In genomic region chr20:17590245-17590644, GRCh38 we compare ENCODE assay signal across 15 cellular contexts. TPM values are rescaled to one million over a fixed set of nuclear protein-coding genes. Genes with fewer than 3 reads are reported as not detected.
A peak's percentile ranks its signal among the peaks of the same experiment; 100 is the strongest.
DNase-seq lines count a peak whose midpoint lies in the region; ATAC-seq and TF ChIP-seq lines count a peak whose summit lies in the region.
"Had no signal": no experiment of that assay in that cellular context is flagged by ENCODE, and none has a peak within 500 bp of the region (broad histone marks: within the 10 kb centered on the region; RNA-seq: fewer than 3 reads in every experiment).

No MANE protein-coding gene starts in this region.

- H3K9me3 ChIP-seq in esophagus muscularis mucosa: no peaks in the 10 kb centered on the region
- no peaks in the 10 kb centered on the region for H3K9me3 ChIP-seq in osteoblast (ENCODE audit: low read depth, low read length)
- no peaks in the 10 kb centered on the region for H3K9me3 ChIP-seq in vagina

- H3K9me3 Mint-ChIP-seq in activated CD8-positive, alpha-beta memory T cell treated with anti-CD3 and anti-CD28 coated beads, Interleukin-2, amount 10 ng/mL, durations not matched to agents 7 days and 5 days (ENCODE audit: low read depth): no peaks in the 10 kb centered on the region
- H3K9me3 Mint-ChIP-seq: activated T-helper 2 cell treated with anti-CD3 and anti-CD28 coated beads, Interferon-gamma antibody, Interleukin-2, Interleukin-4, amounts not matched to agents 10 μg/mL and 5 μg/mL and 100 μg/mL, durations not matched to agents 14 hours and 24 hours and 36 hours; IgD-negative memory B cell; immature natural killer cell; neural progenitor cell had no signal

- H3K4me3 ChIP-seq in esophagus muscularis mucosa (peak overlapping the region; percentile 15 to 42 (median 34)), osteoblast (ENCODE audit: insufficient read depth, low read length) (no peak overlapping the region), vagina (no peak overlapping the region)
- H3K4me3 ChIP-seq: neural progenitor cell had no signal

- no peak for TF ChIP-seq EP300 in esophagus muscularis mucosa (IDR thresholded peaks at IDR 0.05)

- 43% methylated on average over 1 of the region's 1 CpG for WGBS in esophagus muscularis mucosa

- H4K20me1 ChIP-seq in osteoblast (ENCODE audit: insufficient read depth, low read length): peaks cover 98% of the 10 kb centered on the region

- peaks cover 0 to 6% (median 1%) of the 10 kb centered on the region in 4 donors for H3K36me3 ChIP-seq in esophagus muscularis mucosa
- H3K36me3 ChIP-seq in osteoblast (ENCODE audit: insufficient read depth, low read length): peaks cover 20% of the 10 kb centered on the region
- H3K36me3 ChIP-seq in vagina: no peaks in the 10 kb centered on the region
- H3K36me3 ChIP-seq: neural progenitor cell had no signal

- TF ChIP-seq CTCF in esophagus muscularis mucosa (IDR thresholded peaks at IDR 0.05) (no peak), osteoblast (IDR thresholded peaks at IDR 0.05; ENCODE audit: extremely low read depth, low read depth, low read length) (no peak), vagina (IDR thresholded peaks at IDR 0.05) (no peak)

- H3K4me1 ChIP-seq in esophagus muscularis mucosa (peaks cover 63 to 100% (median 92%) of the 10 kb centered on the region in 4 donors), osteoblast (ENCODE audit: insufficient read depth, low read length) (peaks cover 51% of the 10 kb centered on the region), vagina (peaks cover 81% of the 10 kb centered on the region)

- ATAC-seq in activated CD8-positive, alpha-beta memory T cell treated with anti-CD3 and anti-CD28 coated beads, Interleukin-2, amount 10 ng/mL, durations not matched to agents 7 days and 5 days: no peak
- ATAC-seq in GM21619 (IDR thresholded peaks at IDR 0.05; ENCODE audit: unreplicated experiment): no peak

- H3K27ac Mint-ChIP-seq in activated CD8-positive, alpha-beta memory T cell treated with anti-CD3 and anti-CD28 coated beads, Interleukin-2, amount 10 ng/mL, durations not matched to agents 7 days and 5 days: peak overlapping the region; percentile 39
- H3K27ac Mint-ChIP-seq: activated T-helper 2 cell treated with anti-CD3 and anti-CD28 coated beads, Interferon-gamma antibody, Interleukin-2, Interleukin-4, amounts not matched to agents 10 μg/mL and 5 μg/mL and 100 μg/mL, durations not matched to agents 14 hours and 24 hours and 36 hours; IgD-negative memory B cell; neural progenitor cell had no signal

- H3K27me3 ChIP-seq in esophagus muscularis mucosa: no peaks in the 10 kb centered on the region
- no peaks in the 10 kb centered on the region for H3K27me3 ChIP-seq in osteoblast (ENCODE audit: insufficient read depth, low read length)
- H3K27me3 ChIP-seq in vagina: no peaks in the 10 kb centered on the region
- H3K27me3 ChIP-seq: neural progenitor cell had no signal

- intact Hi-C loops in esophagus muscularis mucosa (cut with DNase I): no loop called here
- intact Hi-C loops in vagina (cut with DNase I): no loop called here

- peak overlapping the region; percentile 42 for H3K4me2 ChIP-seq in osteoblast (ENCODE audit: insufficient read depth, low read length)
- H3K4me2 ChIP-seq: neural progenitor cell had no signal

- no peak overlapping the region for H3K4me3 Mint-ChIP-seq in activated CD8-positive, alpha-beta memory T cell treated with anti-CD3 and anti-CD28 coated beads, Interleukin-2, amount 10 ng/mL, durations not matched to agents 7 days and 5 days
- H3K4me3 Mint-ChIP-seq: IgD-negative memory B cell, immature natural killer cell, neural progenitor cell had no signal

- peaks cover 99% of the 10 kb centered on the region for H3K79me2 ChIP-seq in osteoblast (ENCODE audit: insufficient read depth, low read length)

- H3K36me3 Mint-ChIP-seq in activated CD8-positive, alpha-beta memory T cell treated with anti-CD3 and anti-CD28 coated beads, Interleukin-2, amount 10 ng/mL, durations not matched to agents 7 days and 5 days: peaks cover 10% of the 10 kb centered on the region

- TF ChIP-seq POLR2A in esophagus muscularis mucosa (IDR thresholded peaks at IDR 0.05; ENCODE audit: low read depth) (no peak), vagina (IDR thresholded peaks at IDR 0.05) (no peak)

- CTCF ChIA-PET in activated CD8-positive, alpha-beta memory T cell treated with anti-CD3 and anti-CD28 coated beads, Interleukin-2, amount 10 ng/mL, durations not matched to agents 7 days and 5 days (lab: Charles Lee): no interaction called here

- DNase-seq in activated CD8-positive, alpha-beta memory T cell treated with anti-CD3 and anti-CD28 coated beads, Interleukin-2, amount 10 ng/mL, durations not matched to agents 7 days and 5 days: no peak
- DNase-seq in activated CD8-positive, alpha-beta memory T cell treated with anti-CD3 and anti-CD28 coated beads, Interleukin-2, amount 50 U/mL, for 4 hours: no peak
- DNase-seq in esophagus muscularis mucosa (ENCODE audit: extremely low spot score) (no peak), osteoblast (ENCODE audit: insufficient read length, low spot score, missing footprints) (peak; percentile 13), vagina (ENCODE audit: extremely low spot score in 2 of 2) (no peak), NCI-H1092 treated with DMSO at 0.1 percent for 48 hours (lab: John Stamatoyannopoulos, UW) (no peak), NCI-H2196 (lab: John Stamatoyannopoulos, UW; ENCODE audit: unreplicated experiment) (no peak)
- DNase-seq: immature natural killer cell; stimulated activated CD4-positive, alpha-beta T cell treated with anti-CD3 and anti-CD28 coated beads, Interleukin-4, amount 100 ng/mL, for 1 hour; SW 1271 had no signal

- no peaks in the 10 kb centered on the region for H3K27me3 Mint-ChIP-seq in activated CD8-positive, alpha-beta memory T cell treated with anti-CD3 and anti-CD28 coated beads, Interleukin-2, amount 10 ng/mL, durations not matched to agents 7 days and 5 days
- H3K27me3 Mint-ChIP-seq: IgD-negative memory B cell had no signal

- H3K27ac ChIP-seq in esophagus muscularis mucosa (replicated peaks in 1 of 4) (peak overlapping the region; percentile 78 to 100 (median 82)), osteoblast (ENCODE audit: low read depth, low read length) (no peak overlapping the region), vagina (peak overlapping the region; percentile 40)
- H3K27ac ChIP-seq: 22Rv1, neural progenitor cell had no signal

- H3K4me1 Mint-ChIP-seq in activated CD8-positive, alpha-beta memory T cell treated with anti-CD3 and anti-CD28 coated beads, Interleukin-2, amount 10 ng/mL, durations not matched to agents 7 days and 5 days: peaks cover 15% of the 10 kb centered on the region

- no peak overlapping the region for H2AFZ ChIP-seq in osteoblast (ENCODE audit: low read length)
- H2AFZ ChIP-seq: neural progenitor cell had no signal

RNA-seq across cellular contexts. Expression of gene DSTN, which starts 20.4 kb away (rescaled TPM):
- 10 to 100 TPM; 55.8 to 78.3 TPM for total RNA-seq in activated CD8-positive, alpha-beta memory T cell treated with anti-CD3 and anti-CD28 coated beads, Interleukin-2, amount 10 ng/mL, durations not matched to agents 7 days and 5 days
- 1,000 to 10,000 TPM; 2,370 to 3,630 (median 3,339) TPM for total RNA-seq in esophagus muscularis mucosa
- 627 and 634 TPM in 2 replicates for total RNA-seq in osteoblast
- 326 TPM for total RNA-seq in vagina

RNA-seq across cellular contexts. Expression of gene BFSP1, which starts 59.1 kb away (rescaled TPM):
- 1 to 10 TPM; 1.7 to 3.2 TPM for total RNA-seq in activated CD8-positive, alpha-beta memory T cell treated with anti-CD3 and anti-CD28 coated beads, Interleukin-2, amount 10 ng/mL, durations not matched to agents 7 days and 5 days
- total RNA-seq in esophagus muscularis mucosa (1 to 10 TPM; 2.7 to 7.3 (median 6.4) TPM), osteoblast (1.8 and 2.9 TPM in 2 replicates), vagina (0.49 TPM)

Comparison
In these comparisons a context has a peak if more than half of its experiments do, and no peak if none do; other contexts are left out.
1. H3K4me3 ChIP-seq: peak in esophagus muscularis mucosa (4 of 4); none in osteoblast (single experiment) and vagina (0 of 2).